ENCODE assay signal across 1 cellular context in the genomic region with DNA sequence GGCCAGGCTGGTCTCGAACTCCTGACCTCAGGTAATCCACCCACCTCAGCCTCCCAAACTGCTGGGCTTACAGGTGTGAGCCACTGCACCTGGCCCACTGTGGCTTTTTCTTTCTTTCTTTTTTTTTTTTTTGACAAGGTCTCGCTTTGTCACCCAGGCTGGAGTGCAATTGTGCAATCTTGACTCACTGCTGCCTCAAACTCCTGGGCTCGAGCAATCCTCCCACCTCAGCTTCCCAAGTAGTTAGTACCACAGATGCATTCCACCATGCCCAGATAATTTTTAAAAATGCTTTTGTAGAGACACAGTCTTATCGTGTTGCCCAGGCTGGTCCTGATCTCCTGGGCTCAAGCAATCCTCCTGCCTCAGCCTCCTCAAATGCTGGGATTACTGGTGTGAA.
TF ChIP-seq lines count a peak whose summit lies in the region.

No MANE protein-coding gene starts in this region.

TF ChIP-seq in HepG2, 621 proteins besides CTCF, POLR2A, EP300 and RAD21:
- no peak for TF ChIP-seq KLF11 (CRISPR knock-in tag; IDR thresholded peaks at IDR 0.05)
- TF ChIP-seq SNAPC2 (CRISPR knock-in tag; IDR thresholded peaks at IDR 0.05) = no peak
- TF ChIP-seq BHLHE40 (IDR thresholded peaks at IDR 0.05; ENCODE audit: low read length) = no peak
- TF ChIP-seq, protein P1, sequence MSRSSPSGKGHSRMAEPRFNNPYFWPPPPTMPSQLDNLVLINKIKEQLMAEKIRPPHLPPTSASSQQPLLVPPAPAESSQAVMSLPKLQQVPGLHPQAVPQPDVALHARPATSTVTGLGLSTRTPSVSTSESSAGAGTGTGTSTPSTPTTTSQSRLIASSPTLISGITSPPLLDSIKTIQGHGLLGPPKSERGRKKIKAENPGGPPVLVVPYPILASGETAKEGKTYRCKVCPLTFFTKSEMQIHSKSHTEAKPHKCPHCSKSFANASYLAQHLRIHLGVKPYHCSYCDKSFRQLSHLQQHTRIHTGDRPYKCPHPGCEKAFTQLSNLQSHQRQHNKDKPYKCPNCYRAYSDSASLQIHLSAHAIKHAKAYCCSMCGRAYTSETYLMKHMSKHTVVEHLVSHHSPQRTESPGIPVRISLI (CRISPR knock-in tag; IDR thresholded peaks at IDR 0.05; ENCODE audit: borderline replicate concordance) = peak; percentile 67; the same call in 1 of the 2 replicates
- 0 out of 2 replicates have a peak, but pooled peaks have one; percentile 19 for TF ChIP-seq ZMYM2 (CRISPR knock-in tag; IDR thresholded peaks at IDR 0.05)
- no peak for TF ChIP-seq REPIN1 (CRISPR knock-in tag; IDR thresholded peaks at IDR 0.05; ENCODE audit: borderline replicate concordance, low read depth)
- TF ChIP-seq, protein P2, sequence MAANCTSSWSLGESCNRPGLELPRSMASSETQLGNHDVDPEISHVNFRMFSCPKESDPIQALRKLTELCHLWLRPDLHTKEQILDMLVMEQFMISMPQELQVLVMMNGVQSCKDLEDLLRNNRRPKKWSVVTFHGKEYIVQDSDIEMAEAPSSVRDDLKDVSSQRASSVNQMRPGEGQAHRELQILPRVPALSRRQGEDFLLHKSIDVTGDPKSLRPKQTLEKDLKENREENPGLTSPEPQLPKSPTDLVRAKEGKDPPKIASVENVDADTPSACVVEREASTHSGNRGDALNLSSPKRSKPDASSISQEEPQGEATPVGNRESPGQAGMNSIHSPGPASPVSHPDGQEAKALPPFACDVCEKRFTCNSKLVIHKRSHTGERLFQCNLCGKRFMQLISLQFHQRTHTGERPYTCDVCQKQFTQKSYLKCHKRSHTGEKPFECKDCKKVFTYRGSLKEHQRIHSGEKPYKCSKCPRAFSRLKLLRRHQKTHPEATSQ (CRISPR knock-in tag; IDR thresholded peaks at IDR 0.05; ENCODE audit: borderline replicate concordance) = no peak
- no peak for TF ChIP-seq SNAI1 (CRISPR knock-in tag; IDR thresholded peaks at IDR 0.05; ENCODE audit: borderline replicate concordance)
- TF ChIP-seq KLF16 (CRISPR knock-in tag; IDR thresholded peaks at IDR 0.05) = no peak
- peak; percentile 84 for TF ChIP-seq CEBPB (IDR thresholded peaks at IDR 0.05; ENCODE audit: borderline replicate concordance, low read depth, low read length)
- 0 out of 2 replicates have a peak, but pooled peaks have one; percentile 15 for TF ChIP-seq FOSL2 (CRISPR knock-in tag; IDR thresholded peaks at IDR 0.05)
- no peak for TF ChIP-seq SRF (IDR thresholded peaks at IDR 0.05; ENCODE audit: low read depth, low read length)
- TF ChIP-seq, protein P3, sequence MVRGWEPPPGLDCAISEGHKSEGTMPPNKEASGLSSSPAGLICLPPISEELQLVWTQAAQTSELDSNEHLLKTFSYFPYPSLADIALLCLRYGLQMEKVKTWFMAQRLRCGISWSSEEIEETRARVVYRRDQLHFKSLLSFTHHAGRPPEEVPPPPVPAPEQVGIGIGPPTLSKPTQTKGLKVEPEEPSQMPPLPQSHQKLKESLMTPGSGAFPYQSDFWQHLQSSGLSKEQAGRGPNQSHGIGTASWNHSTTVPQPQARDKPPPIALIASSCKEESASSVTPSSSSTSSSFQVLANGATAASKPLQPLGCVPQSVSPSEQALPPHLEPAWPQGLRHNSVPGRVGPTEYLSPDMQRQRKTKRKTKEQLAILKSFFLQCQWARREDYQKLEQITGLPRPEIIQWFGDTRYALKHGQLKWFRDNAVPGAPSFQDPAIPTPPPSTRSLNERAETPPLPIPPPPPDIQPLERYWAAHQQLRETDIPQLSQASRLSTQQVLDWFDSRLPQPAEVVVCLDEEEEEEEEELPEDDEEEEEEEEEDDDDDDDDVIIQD (CRISPR knock-in tag; IDR thresholded peaks at IDR 0.05; ENCODE audit: low read depth) = no peak
- no peak for TF ChIP-seq ZFP36L1 (CRISPR knock-in tag; IDR thresholded peaks at IDR 0.05)
- TF ChIP-seq KLF9 (CRISPR knock-in tag; IDR thresholded peaks at IDR 0.05; ENCODE audit: low read depth) = no peak
- TF ChIP-seq CEBPG (CRISPR knock-in tag; IDR thresholded peaks at IDR 0.05) = peak; percentile 76
- TF ChIP-seq, protein P4, sequence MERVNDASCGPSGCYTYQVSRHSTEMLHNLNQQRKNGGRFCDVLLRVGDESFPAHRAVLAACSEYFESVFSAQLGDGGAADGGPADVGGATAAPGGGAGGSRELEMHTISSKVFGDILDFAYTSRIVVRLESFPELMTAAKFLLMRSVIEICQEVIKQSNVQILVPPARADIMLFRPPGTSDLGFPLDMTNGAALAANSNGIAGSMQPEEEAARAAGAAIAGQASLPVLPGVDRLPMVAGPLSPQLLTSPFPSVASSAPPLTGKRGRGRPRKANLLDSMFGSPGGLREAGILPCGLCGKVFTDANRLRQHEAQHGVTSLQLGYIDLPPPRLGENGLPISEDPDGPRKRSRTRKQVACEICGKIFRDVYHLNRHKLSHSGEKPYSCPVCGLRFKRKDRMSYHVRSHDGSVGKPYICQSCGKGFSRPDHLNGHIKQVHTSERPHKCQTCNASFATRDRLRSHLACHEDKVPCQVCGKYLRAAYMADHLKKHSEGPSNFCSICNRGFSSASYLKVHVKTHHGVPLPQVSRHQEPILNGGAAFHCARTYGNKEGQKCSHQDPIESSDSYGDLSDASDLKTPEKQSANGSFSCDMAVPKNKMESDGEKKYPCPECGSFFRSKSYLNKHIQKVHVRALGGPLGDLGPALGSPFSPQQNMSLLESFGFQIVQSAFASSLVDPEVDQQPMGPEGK (CRISPR knock-in tag; IDR thresholded peaks at IDR 0.05) = no peak
- no peak for TF ChIP-seq SYNCRIP (IDR thresholded peaks at IDR 0.05; ENCODE audit: insufficient read depth, low read depth, low read length)
- no peak for TF ChIP-seq ZFYVE20 (CRISPR knock-in tag; IDR thresholded peaks at IDR 0.05; ENCODE audit: borderline replicate concordance, low read depth)
